16 cellular contexts compared by ENCODE assay signal in genomic region chr6:13508711-13509705, GRCh38. TPM values are rescaled to one million over a fixed set of nuclear protein-coding genes. Genes with fewer than 3 reads are reported as not detected.
DNase-seq lines count a peak whose midpoint lies in the region; ATAC-seq and TF ChIP-seq lines count a peak whose summit lies in the region.
"Had no signal": no experiment of that assay in that cellular context is flagged by ENCODE, and none has a peak within 500 bp of the region (broad histone marks: within the 10 kb centered on the region; RNA-seq: fewer than 3 reads in every experiment).

No MANE protein-coding gene starts in this region.

- WGBS in stomach, 5 donors = 48 to 61% (median 59%) methylated on average over 13 of the region's 13 CpGs

- TF ChIP-seq CTCF in GM13977 (IDR thresholded peaks at IDR 0.05; ENCODE audit: extremely low read depth, insufficient read depth, missing control alignments) = no peak
- no peak for TF ChIP-seq CTCF in stomach (IDR thresholded peaks at IDR 0.05)

- ATAC-seq in GM18498 (IDR thresholded peaks at IDR 0.05; ENCODE audit: unreplicated experiment) = no peak
- ATAC-seq: Panc1 had no signal

- H3K27me3 ChIP-seq in adipocyte (replicated peaks; ENCODE audit: control insufficient read depth, insufficient read depth, low read length) (peaks cover 10% of the 10 kb centered on the region), stomach (no peaks in the 10 kb centered on the region)

- H3K27ac ChIP-seq in stomach = peak overlapping the region in 2 of 5 donors; percentile 10 to 38

- intact Hi-C loops in stomach (cut with DNase I; ENCODE audit: low total_unique reads) = no loop called here

- no peak for TF ChIP-seq EP300 in stomach (IDR thresholded peaks at IDR 0.05)

- H3K36me3 ChIP-seq in adipocyte (ENCODE audit: control insufficient read depth, insufficient read depth, low read length, severe bottlenecking) (no peaks in the 10 kb centered on the region), stomach (no peaks in the 10 kb centered on the region)

- peak overlapping the region; percentile 42 for H3K9ac ChIP-seq in adipocyte (ENCODE audit: low read length)

- no peaks in the 10 kb centered on the region for H3K9me3 ChIP-seq in adipocyte (ENCODE audit: control insufficient read depth, low read length)
- H3K9me3 ChIP-seq in stomach = no peaks in the 10 kb centered on the region

- no peak for TF ChIP-seq POLR2A in stomach (IDR thresholded peaks at IDR 0.05)

- peak overlapping the region; percentile 49 for H3K4me3 ChIP-seq in adipocyte (ENCODE audit: low read length)
- no peak overlapping the region for H3K4me3 ChIP-seq in skeletal muscle cell (ENCODE audit: low read depth, low read length)
- H3K4me3 ChIP-seq in stomach = no peak overlapping the region

- peaks cover 27% of the 10 kb centered on the region for H3K4me1 ChIP-seq in adipocyte (ENCODE audit: control insufficient read depth, insufficient read depth, low read length)
- peaks cover 0 to 24% (median 6%) of the 10 kb centered on the region in 4 donors for H3K4me1 ChIP-seq in stomach

- in situ Hi-C loops in GM13977 (cut with MboI; ENCODE audit: low pct_unique_long_range_greater_than_20kb, low sequenced_read_pairs, unreplicated experiment) = no loop called here

- DNase-seq in GM13977 (ENCODE audit: low spot score) (peak; percentile 52), adipocyte (ENCODE audit: low read depth) (peak; percentile 89), fibroblast of the conjunctiva (ENCODE audit: low read depth) (peak; percentile 96), skeletal muscle cell (ENCODE audit: low read depth) (peak; percentile 56), NCI-H1417 (lab: John Stamatoyannopoulos, UW) (no peak), stomach (no peak)
- DNase-seq in activated CD4-positive, alpha-beta T cell treated with anti-CD3 and anti-CD28 coated beads for 48 hours = no peak
- DNase-seq: activated CD4-positive, alpha-beta memory T cell treated with anti-CD3 and anti-CD28 coated beads, Interleukin-2, amount 10 ng/mL, durations not matched to agents 7 days and 5 days; activated gamma-delta T cell treated with Interleukin-2 at 50 U/mL for 16 hours; cortex of kidney; hypothalamus; mammary epithelial cell; posterior cingulate gyrus; stimulated activated naive CD4-positive, alpha-beta T cell had no signal

RNA-seq across cellular contexts. Expression of gene GFOD1, which starts 21.6 kb away (rescaled TPM):
- 10 to 100 TPM in 4 of 5 donors, 1 to 10 TPM in 1; 7.6 to 29.4 (median 17.1) TPM for total RNA-seq in stomach
- polyA plus RNA-seq in stomach = 1 to 10 TPM in 2 of 3 donors, under 1 TPM in 1; 0.76 to 5.3 (median 1.1) TPM

Comparison
In these comparisons a context has a peak if more than half of its experiments do, and no peak if none do; other contexts are left out.
1. DNase-seq: peak in GM13977 (single experiment), adipocyte (single experiment), fibroblast of the conjunctiva (single experiment) and skeletal muscle cell (single experiment); none in NCI-H1417 (0 of 3), stomach (single experiment) and activated CD4-positive, alpha-beta T cell treated with anti-CD3 and anti-CD28 coated beads for 48 hours (single experiment).